In the genomic region with DNA sequence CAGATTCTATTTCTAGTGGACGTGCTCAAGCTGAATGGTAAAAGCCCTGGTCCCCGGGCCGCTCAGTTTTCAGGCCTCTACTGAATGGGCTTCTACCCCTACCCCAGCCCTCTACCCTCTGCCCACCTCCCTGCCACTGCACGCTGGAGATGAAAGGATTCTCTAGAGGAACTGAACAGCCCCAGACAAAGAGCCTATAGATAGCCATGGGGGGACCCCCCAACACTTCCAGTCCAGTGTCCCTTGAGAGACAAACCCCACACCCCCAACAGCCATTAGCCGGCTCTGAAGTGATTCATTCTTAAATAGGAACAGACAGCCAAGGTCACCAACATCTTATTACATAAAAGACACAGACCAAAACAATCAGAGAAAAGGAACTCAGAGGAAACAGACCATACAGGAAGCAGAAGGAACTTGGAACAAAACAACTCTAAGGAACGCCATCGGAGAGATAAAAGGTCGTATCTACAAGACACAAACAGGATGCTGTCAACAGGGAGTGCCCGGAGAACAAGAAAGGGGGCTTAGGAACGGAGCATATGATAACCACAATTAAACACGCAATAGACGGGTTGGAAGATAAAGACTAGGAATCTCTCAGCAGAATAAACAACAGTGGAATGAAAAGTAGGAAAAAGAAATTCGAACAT, we compare ENCODE assay signal across 26 cellular contexts. TPM values are rescaled to one million over a fixed set of nuclear protein-coding genes. Genes with fewer than 3 reads are reported as not detected.
DNase-seq lines count a peak whose midpoint lies in the region; ATAC-seq, FAIRE-seq and TF ChIP-seq lines count a peak whose summit lies in the region.
"Had no signal": no experiment of that assay in that cellular context is flagged by ENCODE, and none has a peak within 500 bp of the region (broad histone marks: within the 10 kb centered on the region; RNA-seq: fewer than 3 reads in every experiment).

No MANE protein-coding gene starts in this region.

- no peak for DNase-seq in GM12878 (ENCODE audit: low read depth, low spot score)
- no peak for DNase-seq in right lobe of liver
- DNase-seq in upper lobe of left lung: no peak
- DNase-seq in prostate gland (ENCODE audit: low spot score): no peak
- no peak for DNase-seq in immature natural killer cell
- DNase-seq: activated CD8-positive, alpha-beta T cell treated with anti-CD3 and anti-CD28 coated beads for 36 hours; activated effector memory CD4-positive, alpha-beta T cell treated with Interleukin-2 at 50 U/mL for 16 hours; activated naive CD8-positive, alpha-beta T cell treated with anti-CD3 and anti-CD28 coated beads, Interleukin-2, amount 10 ng/mL, durations not matched to agents 7 days and 5 days; activated T-cell treated with anti-CD3 and anti-CD28 coated beads for 4 hours; CD4-positive, CD25-positive, alpha-beta regulatory T cell; DMS 273 treated with DMSO at 0.1 percent for 48 hours; foreskin melanocyte; lower lobe of right lung; NCI-H1417 treated with DMSO at 0.1 percent for 48 hours; NCI-H2107; NCI-H446 treated with DMSO at 0.1 percent for 48 hours; stimulated activated CD4-positive, alpha-beta T cell treated with anti-CD3 and anti-CD28 coated beads, Interleukin-4, amount 100 ng/mL, for 24 hours; stimulated activated naive B cell treated with anti-CD40 and anti-IgM and Interleukin-4, amounts not matched to agents 10 μg/mL and 1 μg/mL and 100 μg/mL, for 72 hours had no signal

- H3K4me2 ChIP-seq in GM12878 (ENCODE audit: control insufficient read depth, insufficient read depth): no peak overlapping the region
- H3K4me2 ChIP-seq: GM23338, KMS-11 had no signal

- no peaks in the 10 kb centered on the region for H4K20me1 ChIP-seq in GM12878 (ENCODE audit: control insufficient read depth, insufficient read depth)

- TF ChIP-seq POLR2A in GM12878 (IDR thresholded peaks at IDR 0.05; ENCODE audit: low read depth, low read length): no peak
- no peak for TF ChIP-seq POLR2A in right lobe of liver (IDR thresholded peaks at IDR 0.05)
- TF ChIP-seq POLR2A in upper lobe of left lung (IDR thresholded peaks at IDR 0.05): no peak
- no peak for TF ChIP-seq POLR2A in prostate gland (IDR thresholded peaks at IDR 0.05)

- H3K27ac ChIP-seq in GM12878 (ENCODE audit: control insufficient read depth, insufficient read depth) (no peak overlapping the region), right lobe of liver (no peak overlapping the region), upper lobe of left lung (peak overlapping the region in 3 of 4 donors; percentile 52 to 78 (median 68)), prostate gland (no peak overlapping the region)
- H3K27ac ChIP-seq: KMS-11, lower lobe of right lung, neutrophil, suprapubic skin had no signal

- no peak for TF ChIP-seq EP300 in GM12878 (IDR thresholded peaks at IDR 0.05; ENCODE audit: borderline replicate concordance in 1 of 2, control insufficient read depth in 1 of 2, low read depth in 2 of 2, low read length in 2 of 2)
- TF ChIP-seq EP300 in upper lobe of left lung (IDR thresholded peaks at IDR 0.05): peak in 2 of 4 donors; percentile 29 to 63

- H3K4me1 ChIP-seq in GM12878 (ENCODE audit: control insufficient read depth, insufficient read depth, low read length) (no peaks in the 10 kb centered on the region), right lobe of liver (no peaks in the 10 kb centered on the region), upper lobe of left lung (peaks cover 0 to 7% (median 0%) of the 10 kb centered on the region in 4 donors), prostate gland (replicated peaks) (no peaks in the 10 kb centered on the region)
- H3K4me1 ChIP-seq: lower lobe of right lung, suprapubic skin had no signal

- TF ChIP-seq CTCF in GM12878 (IDR thresholded peaks at IDR 0.05 in 2 of 3, conservative IDR thresholded peaks at IDR 0.05 in 1 of 3; ENCODE audit: control insufficient read depth in 2 of 3, extremely low read depth in 1 of 3, insufficient read depth in 1 of 3, low read depth in 3 of 3, low read length in 3 of 3): no peak
- no peak for TF ChIP-seq CTCF in right lobe of liver (IDR thresholded peaks at IDR 0.05)
- no peak for TF ChIP-seq CTCF in upper lobe of left lung (IDR thresholded peaks at IDR 0.05)
- TF ChIP-seq CTCF in prostate gland (IDR thresholded peaks at IDR 0.05): no peak

- POLR2A ChIA-PET in GM12878 (lab: Charles Lee): no interaction called here

- ATAC-seq in HG03432 (IDR thresholded peaks at IDR 0.05; ENCODE audit: unreplicated experiment): peak; percentile 83
- ATAC-seq in GM12878: no peak
- ATAC-seq in right lobe of liver: peak; percentile 63 to 86 (median 74)
- ATAC-seq in upper lobe of left lung (ENCODE audit: low FRiP score in 2 of 2): no peak
- no peak for ATAC-seq in GM18858 (IDR thresholded peaks at IDR 0.05; ENCODE audit: unreplicated experiment)
- ATAC-seq: activated CD8-positive, alpha-beta T cell treated with anti-CD3 and anti-CD28 coated beads for 36 hours; GM23338; lower lobe of right lung; stimulated activated naive B cell treated with anti-CD40 and anti-IgM and Interleukin-4, amounts not matched to agents 10 μg/mL and 1 μg/mL and 100 μg/mL, for 72 hours had no signal

- SMC1A ChIA-PET in GM12878 (lab: Charles Lee; ENCODE audit: uncharacterized antibody, unreplicated experiment): no interaction called here

- H3K27me3 ChIP-seq in GM12878 (replicated peaks in 1 of 2; ENCODE audit: control insufficient read depth in 2 of 2, insufficient read depth in 2 of 2, low read length in 1 of 2): peaks cover 0 to 3% of the 10 kb centered on the region in 2 experiments; a peak in 2 of 4 replicates
- no peaks in the 10 kb centered on the region for H3K27me3 ChIP-seq in right lobe of liver
- no peaks in the 10 kb centered on the region for H3K27me3 ChIP-seq in upper lobe of left lung
- H3K27me3 ChIP-seq in prostate gland (replicated peaks; ENCODE audit: insufficient read depth): no peaks in the 10 kb centered on the region

- peaks cover 0 to 13% (median 5%) of the 10 kb centered on the region in 3 donors for H3K27me3 Mint-ChIP-seq in immature natural killer cell (ENCODE audit: low read depth in 3 of 3)

- H3K36me3 Mint-ChIP-seq in immature natural killer cell: no peaks in the 10 kb centered on the region
- H3K36me3 Mint-ChIP-seq: activated naive CD8-positive, alpha-beta T cell treated with anti-CD3 and anti-CD28 coated beads, Interleukin-2, amount 10 ng/mL, durations not matched to agents 7 days and 5 days; CD4-positive, CD25-positive, alpha-beta regulatory T cell; stimulated activated naive B cell treated with anti-CD40 and anti-IgM and Interleukin-4, amounts not matched to agents 10 μg/mL and 1 μg/mL and 100 μg/mL, for 72 hours had no signal

- WGBS in GM12878 (ENCODE audit: insufficient coverage, insufficient replicate concordance, low lambda C conversion rate, missing lambda C conversion rate): 17% methylated on average over 13 of the region's 13 CpGs
- 40% methylated on average over 12 of the region's 13 CpGs for WGBS in right lobe of liver (ENCODE audit: insufficient coverage, low coverage, low lambda C conversion rate, missing lambda C conversion rate)
- 41 to 50% methylated on average over 13 of the region's 13 CpGs for WGBS in upper lobe of left lung, 2 donors
- WGBS in prostate gland: 55% methylated on average over 13 of the region's 13 CpGs

- in situ Hi-C loops in GM12878 (cut with MboI): no loop called here

- no peak overlapping the region for H3K27ac Mint-ChIP-seq in immature natural killer cell
- H3K27ac Mint-ChIP-seq: activated CD8-positive, alpha-beta T cell treated with anti-CD3 and anti-CD28 coated beads for 36 hours; activated naive CD8-positive, alpha-beta T cell treated with anti-CD3 and anti-CD28 coated beads, Interleukin-2, amount 10 ng/mL, durations not matched to agents 7 days and 5 days; GM23338; stimulated activated naive B cell treated with anti-CD40 and anti-IgM and Interleukin-4, amounts not matched to agents 10 μg/mL and 1 μg/mL and 100 μg/mL, for 72 hours had no signal

- H3K4me1 Mint-ChIP-seq in immature natural killer cell: no peaks in the 10 kb centered on the region
- H3K4me1 Mint-ChIP-seq: activated naive CD8-positive, alpha-beta T cell treated with anti-CD3 and anti-CD28 coated beads, Interleukin-2, amount 10 ng/mL, durations not matched to agents 7 days and 5 days; CD4-positive, CD25-positive, alpha-beta regulatory T cell; stimulated activated naive B cell treated with anti-CD40 and anti-IgM and Interleukin-4, amounts not matched to agents 10 μg/mL and 1 μg/mL and 100 μg/mL, for 72 hours had no signal

- no peak overlapping the region for H3K9ac ChIP-seq in GM12878 (ENCODE audit: control insufficient read depth, insufficient read depth, low read length)
- H3K9ac ChIP-seq: KMS-11 had no signal

- H3K79me2 ChIP-seq in GM12878 (ENCODE audit: control insufficient read depth, insufficient read depth, low read length): no peaks in the 10 kb centered on the region

- BruUV-seq in GM12878 (replicated peaks; lab: Mats Ljungman, UMichigan): no TSS peak

- TF ChIP-seq RAD21 in GM12878 (IDR thresholded peaks at IDR 0.05; ENCODE audit: insufficient read depth, low read depth, low read length): no peak

- no peak for FAIRE-seq in GM12878 (lab: Jason Lieb, UNC)
- FAIRE-seq: islet of Langerhans had no signal

- CTCF ChIA-PET in GM12878 (lab: Yijun Ruan, JAX): interaction anchor here (0.6 kb wide), 1 partner anchor 369 kb away, joined by 4 read pairs; no protein-coding TSS in a partner anchor

- no peak overlapping the region for H3K4me3 Mint-ChIP-seq in immature natural killer cell
- H3K4me3 Mint-ChIP-seq: activated CD8-positive, alpha-beta T cell treated with anti-CD3 and anti-CD28 coated beads for 36 hours; activated naive CD8-positive, alpha-beta T cell treated with anti-CD3 and anti-CD28 coated beads, Interleukin-2, amount 10 ng/mL, durations not matched to agents 7 days and 5 days; CD4-positive, CD25-positive, alpha-beta regulatory T cell; GM23338; stimulated activated naive B cell treated with anti-CD40 and anti-IgM and Interleukin-4, amounts not matched to agents 10 μg/mL and 1 μg/mL and 100 μg/mL, for 72 hours had no signal

- no peak overlapping the region for H2AFZ ChIP-seq in GM12878 (ENCODE audit: control insufficient read depth, low read depth, low read length)
- H2AFZ ChIP-seq: GM23338 had no signal

- H3K36me3 ChIP-seq in GM12878 (ENCODE audit: control insufficient read depth in 2 of 2, insufficient read depth in 2 of 2, low read length in 1 of 2) (no peaks in the 10 kb centered on the region), right lobe of liver (no peaks in the 10 kb centered on the region), upper lobe of left lung (no peaks in the 10 kb centered on the region), prostate gland (no peaks in the 10 kb centered on the region)
- H3K36me3 ChIP-seq: lower lobe of right lung, neutrophil, suprapubic skin had no signal

- no peaks in the 10 kb centered on the region for H3K9me3 Mint-ChIP-seq in immature natural killer cell
- H3K9me3 Mint-ChIP-seq: activated CD8-positive, alpha-beta T cell treated with anti-CD3 and anti-CD28 coated beads for 36 hours; activated naive CD8-positive, alpha-beta T cell treated with anti-CD3 and anti-CD28 coated beads, Interleukin-2, amount 10 ng/mL, durations not matched to agents 7 days and 5 days; GM23338; stimulated activated naive B cell treated with anti-CD40 and anti-IgM and Interleukin-4, amounts not matched to agents 10 μg/mL and 1 μg/mL and 100 μg/mL, for 72 hours had no signal

- H3K4me3 ChIP-seq in GM12878: no peak overlapping the region
- H3K4me3 ChIP-seq in right lobe of liver: no peak overlapping the region
- H3K4me3 ChIP-seq in upper lobe of left lung: no peak overlapping the region
- no peak overlapping the region for H3K4me3 ChIP-seq in prostate gland
- H3K4me3 ChIP-seq: GM23338, lower lobe of right lung, suprapubic skin had no signal

- H3K9me3 ChIP-seq in GM12878 (replicated peaks; ENCODE audit: control insufficient read depth, insufficient read depth, low read length): no peaks in the 10 kb centered on the region
- H3K9me3 ChIP-seq in right lobe of liver: no peaks in the 10 kb centered on the region
- H3K9me3 ChIP-seq in upper lobe of left lung: no peaks in the 10 kb centered on the region
- H3K9me3 ChIP-seq in prostate gland: no peaks in the 10 kb centered on the region
- H3K9me3 ChIP-seq: lower lobe of right lung, neutrophil, suprapubic skin had no signal

- intact Hi-C loops in GM12878 (cut with micrococcal nuclease; ENCODE audit: unreplicated experiment) (no loop called here), right lobe of liver (cut with DNase I) (no loop called here), prostate gland (cut with DNase I) (no loop called here)

- RAD21 ChIA-PET in GM12878 (lab: Charles Lee; ENCODE audit: unreplicated experiment): no interaction called here

RNA-seq across cellular contexts. Expression of a gene that starts 23.5 kb away (rescaled TPM):
- 1.6 and 1.9 TPM in 2 replicates for total RNA-seq in GM12878 (2013; cell fraction: nucleolus; rRNA removed)
- total RNA-seq in GM12878 (2014; rRNA removed) (0.28 TPM in 1 of 2 replicates, not detected in the other), GM12878 (2014; rRNA removed; fragmentation: Illumina TruSeq; extraction: Trizol) (0.09 TPM in 1 of 2 replicates, not detected in the other), GM12878 (2021) (0.16 and 0.44 TPM in 2 replicates), right lobe of liver (10 to 100 TPM; 37.3 to 96.6 (median 73.5) TPM), upper lobe of left lung (10 to 100 TPM in 5 of 6 donors, 1 to 10 TPM in 1; 9.3 to 28.5 (median 14.5) TPM), prostate gland (1 to 10 TPM; 1.7 to 6.8 TPM)
- polyA plus RNA-seq in GM12878 (2011; ENCODE audit: low read depth): not detected
- polyA plus RNA-seq in GM12878 (2011; rRNA removed) (0.32 and 0.67 TPM in 2 replicates), GM12878 (2014; fragmentation: Illumina TruSeq; extraction: Trizol) (0.10 and 0.16 TPM in 2 replicates), GM12878 (2014; fragmentation: Nextera tagmentation; extraction: Ambion mirVana) (under 1 TPM in 1 of 2 experiments, not detected in 1; 0.07 TPM), GM12878 (2014; rRNA removed) (0.20 and 0.24 TPM in 2 replicates), GM12878 (2016; fragmentation: Nextera tagmentation; extraction: Ambion mirVana) (not detected), immature natural killer cell (not detected)
- polyA plus RNA-seq in GM12878 (2011; cell fraction: cytosol; rRNA removed): 0.45 and 0.70 TPM in 2 replicates
- 1.2 and 1.3 TPM in 2 replicates for polyA plus RNA-seq in GM12878 (2011; cell fraction: nucleus; rRNA removed)
- polyA plus RNA-seq in GM12878 (2012): 0.23 and 0.25 TPM in 2 replicates
- 0.51 and 0.88 TPM in 2 replicates for polyA minus RNA-seq in GM12878 (2011; rRNA and poly(A)+ RNA removed)
- 0.67 TPM in 1 of 2 replicates, not detected in the other for polyA minus RNA-seq in GM12878 (2011; cell fraction: cytosol; rRNA and poly(A)+ RNA removed)
- polyA minus RNA-seq in GM12878 (2011; cell fraction: nucleus; rRNA and poly(A)+ RNA removed): 0.24 and 0.67 TPM in 2 replicates
- total RNA-seq: activated CD8-positive, alpha-beta T cell treated with anti-CD3 and anti-CD28 coated beads for 36 hours; activated naive CD8-positive, alpha-beta T cell treated with anti-CD3 and anti-CD28 coated beads, Interleukin-2, amount 10 ng/mL, durations not matched to agents 7 days and 5 days; CD4-positive, CD25-positive, alpha-beta regulatory T cell; OCI-LY7 had no signal

Comparison
In these comparisons a context has a peak if more than half of its experiments do, and no peak if none do; other contexts are left out.
1. ATAC-seq: peak in HG03432 (single experiment) and right lobe of liver (4 of 4); none in GM12878 (single experiment), upper lobe of left lung (0 of 2) and GM18858 (single experiment).
2. H3K27ac ChIP-seq: peak in upper lobe of left lung (3 of 4); none in GM12878 (single experiment), right lobe of liver (0 of 3) and prostate gland (0 of 2).